15 cellular contexts compared by ENCODE assay signal in genomic region chr10:122159159-122159970, GRCh38.
DNase-seq lines count a peak whose midpoint lies in the region; ATAC-seq and TF ChIP-seq lines count a peak whose summit lies in the region.
"Had no signal": no experiment of that assay in that cellular context is flagged by ENCODE, and none has a peak within 500 bp of the region (broad histone marks: within the 10 kb centered on the region; RNA-seq: fewer than 3 reads in every experiment).

No MANE protein-coding gene starts in this region.

- no peak for TF ChIP-seq CTCF in gastroesophageal sphincter (IDR thresholded peaks at IDR 0.05)
- no peak for TF ChIP-seq CTCF in spleen (IDR thresholded peaks at IDR 0.05 in 8 of 11, conservative IDR thresholded peaks at IDR 0.05 in 3 of 11)

- H3K27ac ChIP-seq in gastroesophageal sphincter, result peak overlapping the region in 3 of 4 donors; percentile 6 to 55 (median 38)
- no peak overlapping the region for H3K27ac ChIP-seq in spleen
- H3K27ac ChIP-seq: uterus had no signal

- H3K27me3 ChIP-seq in gastroesophageal sphincter (no peaks in the 10 kb centered on the region), spleen (replicated peaks in 1 of 7) (peaks cover 0 to 67% (median 36%) of the 10 kb centered on the region in 7 donors)
- H3K27me3 ChIP-seq: uterus had no signal

- H3K4me3 ChIP-seq in gastroesophageal sphincter (no peak overlapping the region), spleen (no peak overlapping the region)
- H3K4me3 ChIP-seq: stomach, uterus had no signal

- intact Hi-C loops in spleen (cut with DNase I; ENCODE audit: low total_unique reads), result no loop called here

- H3K4me1 ChIP-seq in gastroesophageal sphincter (peaks cover 0 to 91% (median 21%) of the 10 kb centered on the region in 3 donors), spleen (peaks cover 5 to 20% (median 11%) of the 10 kb centered on the region in 6 donors)
- H3K4me1 ChIP-seq: uterus had no signal

- no peak for ATAC-seq in gastroesophageal sphincter
- ATAC-seq: CD8-positive, alpha-beta T cell had no signal

- TF ChIP-seq POLR2A in gastroesophageal sphincter (IDR thresholded peaks at IDR 0.05) (no peak), spleen (IDR thresholded peaks at IDR 0.05) (no peak)

- H3K9me3 ChIP-seq in gastroesophageal sphincter (no peaks in the 10 kb centered on the region), spleen (no peaks in the 10 kb centered on the region)
- H3K9me3 ChIP-seq: stomach, uterus had no signal

- DNase-seq in NCI-H82 (lab: John Stamatoyannopoulos, UW) (peak; percentile 77), NCI-H82 treated with DMSO at 0.1 percent for 48 hours (lab: John Stamatoyannopoulos, UW; ENCODE audit: unreplicated experiment) (no peak), NCI-H524 treated with DMSO at 0.1 percent for 48 hours (lab: John Stamatoyannopoulos, UW) (peak; percentile 26), spleen (peak; percentile 69), T-helper 2 cell (no peak), NCI-H1694 (lab: John Stamatoyannopoulos, UW) (no peak)
- DNase-seq in activated naive CD4-positive, alpha-beta T cell treated with Interleukin-2 at 50 U/mL for 16 hours, result no peak
- DNase-seq: activated CD4-positive, alpha-beta T cell treated with anti-CD3 and anti-CD28 coated beads for 1 hour; activated gamma-delta T cell; CD8-positive, alpha-beta T cell; EL; foreskin melanocyte; stomach; uterus had no signal

- no peak for TF ChIP-seq EP300 in gastroesophageal sphincter (IDR thresholded peaks at IDR 0.05)

- WGBS in gastroesophageal sphincter (ENCODE audit: low coverage in 1 of 2), 2 donors, result 6 to 26% methylated on average over 3 to 7 of the region's 17 CpGs
- 62 to 73% (median 67%) methylated on average over 16 to 17 of the region's 17 CpGs for WGBS in spleen, 5 donors

- H3K36me3 ChIP-seq in gastroesophageal sphincter, result no peaks in the 10 kb centered on the region
- H3K36me3 ChIP-seq in spleen, result no peaks in the 10 kb centered on the region
- H3K36me3 ChIP-seq: uterus had no signal

Comparison
In these comparisons a context has a peak if more than half of its experiments do, and no peak if none do; other contexts are left out.
1. DNase-seq: peak in NCI-H82 (single experiment), NCI-H524 treated with DMSO at 0.1 percent for 48 hours (single experiment) and spleen (single experiment); none in NCI-H82 treated with DMSO at 0.1 percent for 48 hours (single experiment), activated naive CD4-positive, alpha-beta T cell treated with Interleukin-2 at 50 U/mL for 16 hours (single experiment), T-helper 2 cell (0 of 5) and NCI-H1694 (single experiment).
2. H3K27ac ChIP-seq: peak in gastroesophageal sphincter (3 of 4); none in spleen (0 of 8).